In genomic region chr9:134355158-134355557, GRCh38 we compare ENCODE assay signal across 31 cellular contexts. TPM values are rescaled to one million over a fixed set of nuclear protein-coding genes. Genes with fewer than 3 reads are reported as not detected.
A peak's percentile ranks its signal among the peaks of the same experiment; 100 is the strongest.
DNase-seq lines count a peak whose midpoint lies in the region; ATAC-seq and TF ChIP-seq lines count a peak whose summit lies in the region.
"Had no signal": no experiment of that assay in that cellular context is flagged by ENCODE, and none has a peak within 500 bp of the region (broad histone marks: within the 10 kb centered on the region; RNA-seq: fewer than 3 reads in every experiment).

No MANE protein-coding gene starts in this region.

- peak overlapping the region; percentile 60 for H3K27ac ChIP-seq in cardiac muscle cell
- peak overlapping the region; percentile 97 to 98 for H3K27ac ChIP-seq in esophagus (ENCODE audit: low read depth in 2 of 2, low read length in 1 of 2)
- peak overlapping the region; percentile 89 for H3K27ac ChIP-seq in neutrophil
- peak overlapping the region; percentile 16 for H3K27ac ChIP-seq in urinary bladder (ENCODE audit: low read depth)
- H3K27ac ChIP-seq in coronary artery, result no peak overlapping the region
- peak overlapping the region in 1 of 4 donors; percentile 66 for H3K27ac ChIP-seq in Peyer's patch
- H3K27ac ChIP-seq: 22Rv1, esophagus muscularis mucosa, GM23248, SJCRH30 had no signal

- TF ChIP-seq POLR2A in Peyer's patch (IDR thresholded peaks at IDR 0.05), result no peak

- TF ChIP-seq CTCF in cardiac muscle cell (IDR thresholded peaks at IDR 0.05; ENCODE audit: low read depth, low read length) (no peak), neutrophil (IDR thresholded peaks at IDR 0.05) (no peak), coronary artery (IDR thresholded peaks at IDR 0.05) (no peak), Peyer's patch (IDR thresholded peaks at IDR 0.05) (no peak)

- DNase-seq in cardiac muscle cell (ENCODE audit: low read depth in 1 of 2, low spot score in 1 of 2) (no peak), left ventricle myocardium superior (no peak), coronary artery (ENCODE audit: low spot score) (no peak), Peyer's patch (no peak), RPMI8226 (no peak)
- DNase-seq: activated B cell treated with CpG ODN at 0.5 μM for 24 hours; activated CD4-positive, alpha-beta memory T cell treated with anti-CD3 and anti-CD28 coated beads for 36 hours; activated CD8-positive, alpha-beta memory T cell treated with anti-CD3 and anti-CD28 coated beads, Interleukin-2, amount 50 U/mL, for 4 hours; activated naive CD4-positive, alpha-beta T cell treated with anti-CD3 and anti-CD28 coated beads, Interleukin-2, amount 50 U/mL, for 16 hours; amniotic stem cell; CD4-positive, alpha-beta memory T cell; effector memory CD8-positive, alpha-beta T cell; EL; GM23248; HFFc6; left cardiac atrium; naive B cell; NCI-H1092; NCI-H1694 treated with DMSO at 0.1 percent for 48 hours; NCI-H2171; NCI-H526; SJCRH30; stimulated activated CD4-positive, alpha-beta T cell treated with anti-CD3 and anti-CD28 coated beads, Interleukin-4, amount 100 ng/mL, for 1 hour; T1000 had no signal

- WGBS in esophagus, 2 donors, result 42 to 59% methylated on average over 8 of the region's 8 CpGs
- WGBS in urinary bladder, result 75% methylated on average over 8 of the region's 8 CpGs

- ATAC-seq in left ventricle myocardium superior, result no peak
- ATAC-seq: effector memory CD8-positive, alpha-beta T cell; GM12878; left cardiac atrium; Panc1 had no signal

- no peaks in the 10 kb centered on the region for H3K9me3 ChIP-seq in cardiac muscle cell (ENCODE audit: low read depth)
- no peaks in the 10 kb centered on the region for H3K9me3 ChIP-seq in esophagus (ENCODE audit: control insufficient read depth in 2 of 2, insufficient read depth in 1 of 2, low read depth in 1 of 2, low read length in 1 of 2)
- no peaks in the 10 kb centered on the region for H3K9me3 ChIP-seq in neutrophil
- no peaks in the 10 kb centered on the region for H3K9me3 ChIP-seq in Peyer's patch
- H3K9me3 ChIP-seq: esophagus muscularis mucosa, SJCRH30 had no signal

- H3K36me3 ChIP-seq in cardiac muscle cell, result no peaks in the 10 kb centered on the region
- peaks cover 0 to 4% of the 10 kb centered on the region in 2 donors for H3K36me3 ChIP-seq in esophagus (ENCODE audit: control insufficient read depth in 2 of 2, insufficient read depth in 2 of 2, low read length in 1 of 2)
- H3K36me3 ChIP-seq in neutrophil, result peaks cover 7% of the 10 kb centered on the region
- no peaks in the 10 kb centered on the region for H3K36me3 ChIP-seq in urinary bladder (ENCODE audit: insufficient read depth)
- H3K36me3 ChIP-seq in Peyer's patch, result no peaks in the 10 kb centered on the region
- H3K36me3 ChIP-seq: esophagus muscularis mucosa, SJCRH30 had no signal

- intact Hi-C loops in left ventricle myocardium superior (cut with micrococcal nuclease), result no loop called here

- H3K27me3 ChIP-seq in cardiac muscle cell, result no peaks in the 10 kb centered on the region
- H3K27me3 ChIP-seq in esophagus (ENCODE audit: control insufficient read depth in 1 of 2, insufficient read depth in 2 of 2, low read length in 2 of 2), result no peaks in the 10 kb centered on the region
- no peaks in the 10 kb centered on the region for H3K27me3 ChIP-seq in neutrophil
- H3K27me3 ChIP-seq in Peyer's patch, result no peaks in the 10 kb centered on the region
- H3K27me3 ChIP-seq: esophagus muscularis mucosa, SJCRH30 had no signal

- H3K4me1 ChIP-seq in cardiac muscle cell (ENCODE audit: low read depth) (peaks cover 26% of the 10 kb centered on the region), esophagus (ENCODE audit: control insufficient read depth in 2 of 2, insufficient read depth in 2 of 2, low read length in 1 of 2) (peaks cover 51 to 80% of the 10 kb centered on the region in 2 donors), neutrophil (ENCODE audit: control insufficient read depth in 1 of 2, insufficient read depth in 1 of 2, low read depth in 1 of 2, low read length in 1 of 2) (peaks cover 63 to 70% of the 10 kb centered on the region in 2 experiments), urinary bladder (ENCODE audit: insufficient read depth) (peaks cover 6% of the 10 kb centered on the region), Peyer's patch (peaks cover 0 to 99% (median 4%) of the 10 kb centered on the region in 4 donors)
- H3K4me1 ChIP-seq: SJCRH30 had no signal

- no peak overlapping the region for H3K4me3 ChIP-seq in cardiac muscle cell
- H3K4me3 ChIP-seq in esophagus (ENCODE audit: low read depth in 1 of 2, low read length in 2 of 2), result no peak overlapping the region
- H3K4me3 ChIP-seq in neutrophil (ENCODE audit: low read depth in 1 of 2, low read length in 1 of 2), result no peak overlapping the region
- no peak overlapping the region for H3K4me3 ChIP-seq in urinary bladder (ENCODE audit: low read depth, low read length)
- no peak overlapping the region for H3K4me3 ChIP-seq in coronary artery
- no peak overlapping the region for H3K4me3 ChIP-seq in Peyer's patch
- H3K4me3 ChIP-seq: esophagus muscularis mucosa, GM12878, GM23248, SJCRH30 had no signal

RNA-seq across cellular contexts. Expression of gene RXRA, which starts 28.9 kb away (rescaled TPM):
- 46.1 and 50.4 TPM in 2 replicates for total RNA-seq in cardiac muscle cell
- polyA plus RNA-seq in cardiac muscle cell, result 32.9 and 41.4 TPM in 2 replicates
- total RNA-seq in left ventricle myocardium superior, result 90.8 TPM
- polyA plus RNA-seq in esophagus, result 10 to 100 TPM; 31.4 to 63.4 TPM
- 19.7 TPM for total RNA-seq in urinary bladder
- polyA plus RNA-seq in urinary bladder, result 70.6 TPM
- total RNA-seq in Peyer's patch, result 10 to 100 TPM; 54.5 to 83.6 (median 65.4) TPM

Comparison
In these comparisons a context has a peak if more than half of its experiments do, and no peak if none do; other contexts are left out.
1. H3K27ac ChIP-seq: peak in cardiac muscle cell (single experiment), esophagus (2 of 2), neutrophil (single experiment) and urinary bladder (single experiment); none in coronary artery (0 of 2).